13 cellular contexts compared by ENCODE assay signal in genomic region chr6:152401978-152402377, GRCh38.
DNase-seq lines count a peak whose midpoint lies in the region; ATAC-seq, FAIRE-seq and TF ChIP-seq lines count a peak whose summit lies in the region.
"Had no signal": no experiment of that assay in that cellular context is flagged by ENCODE, and none has a peak within 500 bp of the region (broad histone marks: within the 10 kb centered on the region; RNA-seq: fewer than 3 reads in every experiment).

No MANE protein-coding gene starts in this region.

- CTCF ChIA-PET in PC-9 (lab: Charles Lee) (no interaction called here), endothelial cell of umbilical vein (lab: Charles Lee) (no interaction called here)

- H3K9me3 Mint-ChIP-seq in osteocyte (ENCODE audit: unreplicated experiment), result no peaks in the 10 kb centered on the region
- H3K9me3 Mint-ChIP-seq: central memory CD8-positive, alpha-beta T cell had no signal

- peaks cover 45% of the 10 kb centered on the region for H3K4me1 Mint-ChIP-seq in osteocyte (ENCODE audit: unreplicated experiment)
- H3K4me1 Mint-ChIP-seq: central memory CD8-positive, alpha-beta T cell had no signal

- no peak overlapping the region for H3K9ac ChIP-seq in endothelial cell of umbilical vein (replicated peaks; ENCODE audit: extremely low read depth, insufficient read depth, low read length)

- H3K27ac ChIP-seq in PC-9 (peak overlapping the region; percentile 46), endothelial cell of umbilical vein (ENCODE audit: insufficient read depth, low read depth, low read length) (no peak overlapping the region)
- H3K27ac ChIP-seq: suprapubic skin had no signal

- H3K9me1 ChIP-seq in endothelial cell of umbilical vein (replicated peaks; ENCODE audit: control insufficient read depth, extremely low read depth, insufficient read depth, low read length), result no peaks in the 10 kb centered on the region

- no peaks in the 10 kb centered on the region for H3K9me3 ChIP-seq in PC-9 (ENCODE audit: insufficient read depth, low read depth)
- no peaks in the 10 kb centered on the region for H3K9me3 ChIP-seq in endothelial cell of umbilical vein (replicated peaks; ENCODE audit: control insufficient read depth, insufficient read depth, low read length)
- H3K9me3 ChIP-seq: suprapubic skin had no signal

- H2AFZ ChIP-seq in PC-9 (peak overlapping the region; percentile 36; the same call in 1 of the 2 replicates), endothelial cell of umbilical vein (ENCODE audit: low read depth, low read length) (no peak overlapping the region)

- no peaks in the 10 kb centered on the region for H3K36me3 Mint-ChIP-seq in osteocyte (ENCODE audit: unreplicated experiment)

- DNase-seq in GM03348 (ENCODE audit: low spot score) (peak; percentile 55), PC-9 (peak; percentile 63 to 67), endothelial cell of umbilical vein (ENCODE audit: low read depth, low spot score) (peak; percentile 8), osteocyte (ENCODE audit: extremely low spot score, unreplicated experiment) (no peak), midbrain (lab: John Stamatoyannopoulos, UW) (no peak), Right ventricle myocardium inferior (ENCODE audit: missing footprints) (no peak)
- no peak for DNase-seq in stimulated activated CD4-positive, alpha-beta T cell treated with anti-CD3 and anti-CD28 coated beads, Interleukin-4, amount 100 ng/mL, for 4 hours
- DNase-seq: COR-L47, NCI-H1694 treated with DMSO at 0.1 percent for 48 hours had no signal

- ATAC-seq in activated CD4-positive, CD25-positive, alpha-beta regulatory T cell treated with anti-CD3 and anti-CD28 coated beads, Interleukin-2, amount 50 U/mL, for 24 hours, result no peak
- no peak for ATAC-seq in Right ventricle myocardium inferior
- ATAC-seq: GM12878 had no signal

- FAIRE-seq in endothelial cell of umbilical vein (lab: Jason Lieb, UNC), result no peak
- FAIRE-seq: GM12878 had no signal

- H3K9me2 ChIP-seq in PC-9 (ENCODE audit: insufficient read depth), result no peaks in the 10 kb centered on the region

- TF ChIP-seq CTCF in PC-9 (conservative IDR thresholded peaks at IDR 0.05), result no peak
- no peak for TF ChIP-seq CTCF in endothelial cell of umbilical vein (IDR thresholded peaks at IDR 0.05; ENCODE audit: extremely low read depth in 1 of 2, insufficient read depth in 1 of 2, low read depth in 1 of 2, low read length in 2 of 2)
- TF ChIP-seq CTCF in osteocyte (IDR thresholded peaks at IDR 0.05), result no peak

- no peaks in the 10 kb centered on the region for H3F3A ChIP-seq in PC-9 (ENCODE audit: insufficient read depth, low read depth)

- peak overlapping the region; percentile 88 for H3K27ac Mint-ChIP-seq in osteocyte (ENCODE audit: unreplicated experiment)

- BruUV-seq in PC-9 (replicated peaks; lab: Mats Ljungman, UMichigan), result no TSS peak
- BruUV-seq in endothelial cell of umbilical vein (replicated peaks; lab: Mats Ljungman, UMichigan), result no TSS peak

- dilution Hi-C loops in endothelial cell of umbilical vein (cut with MboI; ENCODE audit: extremely low pct_ligation_motif_present, low sequenced_read_pairs), result no loop called here

- H3K4me2 ChIP-seq in PC-9 (peak overlapping the region; percentile 50), endothelial cell of umbilical vein (ENCODE audit: insufficient read depth, low read length) (no peak overlapping the region)

- no peaks in the 10 kb centered on the region for H3K36me3 ChIP-seq in PC-9 (ENCODE audit: low read depth)
- H3K36me3 ChIP-seq in endothelial cell of umbilical vein (ENCODE audit: control insufficient read depth in 2 of 2, extremely low read depth in 1 of 2, insufficient read depth in 2 of 2, low read length in 2 of 2), result no peaks in the 10 kb centered on the region
- H3K36me3 ChIP-seq: suprapubic skin had no signal

- POLR2A ChIA-PET in PC-9 (lab: Charles Lee; ENCODE audit: unreplicated experiment) (no interaction called here), endothelial cell of umbilical vein (lab: Charles Lee) (no interaction called here)

- H3K4me3 Mint-ChIP-seq in osteocyte (ENCODE audit: unreplicated experiment), result peak overlapping the region; percentile 35
- H3K4me3 Mint-ChIP-seq: central memory CD8-positive, alpha-beta T cell had no signal

- H3K4me3 ChIP-seq in PC-9 (no peak overlapping the region), endothelial cell of umbilical vein (replicated peaks in 1 of 3; ENCODE audit: insufficient read depth in 1 of 3, low read depth in 1 of 3, low read length in 3 of 3) (no peak overlapping the region)
- H3K4me3 ChIP-seq: GM12878, suprapubic skin had no signal

- H3K79me2 ChIP-seq in PC-9 (ENCODE audit: low read depth) (no peaks in the 10 kb centered on the region), endothelial cell of umbilical vein (ENCODE audit: control insufficient read depth, insufficient read depth, low read length) (no peaks in the 10 kb centered on the region)

- H3K27me3 ChIP-seq in PC-9 (ENCODE audit: insufficient read depth, low read depth) (no peaks in the 10 kb centered on the region), endothelial cell of umbilical vein (ENCODE audit: control insufficient read depth in 2 of 2, insufficient read depth in 2 of 2, low read length in 2 of 2) (no peaks in the 10 kb centered on the region)
- H3K27me3 ChIP-seq: suprapubic skin had no signal

- TF ChIP-seq POLR2A in endothelial cell of umbilical vein (IDR thresholded peaks at IDR 0.05; ENCODE audit: low read depth, low read length), result no peak

- H4K20me1 ChIP-seq in PC-9 (ENCODE audit: insufficient read depth), result no peaks in the 10 kb centered on the region
- no peaks in the 10 kb centered on the region for H4K20me1 ChIP-seq in endothelial cell of umbilical vein (replicated peaks; ENCODE audit: control insufficient read depth, extremely low read depth, insufficient read depth, low read length)

- H3K27me3 Mint-ChIP-seq in osteocyte (ENCODE audit: unreplicated experiment), result no peaks in the 10 kb centered on the region
- H3K27me3 Mint-ChIP-seq: central memory CD8-positive, alpha-beta T cell had no signal

- peaks cover 18% of the 10 kb centered on the region for H3K4me1 ChIP-seq in PC-9 (replicated peaks; ENCODE audit: insufficient read depth)
- no peaks in the 10 kb centered on the region for H3K4me1 ChIP-seq in endothelial cell of umbilical vein (ENCODE audit: control insufficient read depth, extremely low read depth, insufficient read depth, low read length)

- intact Hi-C loops in PC-9 (cut with micrococcal nuclease; ENCODE audit: unreplicated experiment), result no loop called here
- intact Hi-C loops in endothelial cell of umbilical vein (cut with micrococcal nuclease), result no loop called here
- intact Hi-C loops in Right ventricle myocardium inferior (cut with DNase I), result no loop called here

TF ChIP-seq in endothelial cell of umbilical vein, 7 proteins besides CTCF, POLR2A, EP300 and RAD21:
- TF ChIP-seq POLR2AphosphoS5 (IDR thresholded peaks at IDR 0.05; ENCODE audit: insufficient read depth, low read depth, low read length), result no peak
- TF ChIP-seq MYC (IDR thresholded peaks at IDR 0.05; ENCODE audit: low read depth, low read length), result no peak
- no peak for TF ChIP-seq JUN (IDR thresholded peaks at IDR 0.05; ENCODE audit: borderline replicate concordance, insufficient read depth, insufficient read length, low read depth)
- no peak for TF ChIP-seq EZH2 (IDR thresholded peaks at IDR 0.05; ENCODE audit: borderline replicate concordance, low read depth, low read length, severe bottlenecking)
- TF ChIP-seq MAX (IDR thresholded peaks at IDR 0.05; ENCODE audit: insufficient read depth, insufficient read length), result no peak
- no peak for TF ChIP-seq FOS (IDR thresholded peaks at IDR 0.05; ENCODE audit: borderline replicate concordance, insufficient read depth, low read length)
- no peak for TF ChIP-seq GATA2 (IDR thresholded peaks at IDR 0.05; ENCODE audit: insufficient read depth, insufficient read length, low read depth, low read length)

Comparison
In these comparisons a context has a peak if more than half of its experiments do, and no peak if none do; other contexts are left out.
1. DNase-seq: peak in GM03348 (single experiment), PC-9 (2 of 2) and endothelial cell of umbilical vein (single experiment); none in osteocyte (single experiment), midbrain (single experiment), stimulated activated CD4-positive, alpha-beta T cell treated with anti-CD3 and anti-CD28 coated beads, Interleukin-4, amount 100 ng/mL, for 4 hours (0 of 2) and Right ventricle myocardium inferior (single experiment).